26 cellular contexts compared by ENCODE assay signal in the genomic region with DNA sequence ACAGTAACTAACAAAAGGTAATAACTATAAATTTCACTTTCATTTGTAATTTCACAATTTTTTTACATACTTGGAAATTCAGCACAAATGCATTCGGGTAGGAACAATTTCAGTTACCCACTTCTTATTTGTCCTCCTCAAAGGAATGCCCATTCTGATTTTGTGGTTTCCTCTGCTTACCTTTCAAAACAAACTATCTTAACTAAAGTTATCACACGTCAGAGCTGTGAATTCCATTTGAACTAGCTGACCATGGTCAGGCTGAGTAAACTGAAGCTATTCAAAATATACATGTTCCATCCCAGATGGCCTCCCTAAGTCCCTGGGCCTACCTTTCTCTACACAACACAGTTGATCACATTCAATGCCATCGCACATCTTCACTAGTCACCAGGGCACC. TPM values are rescaled to one million over a fixed set of nuclear protein-coding genes. Genes with fewer than 3 reads are reported as not detected.
"Had no signal": no experiment of that assay in that cellular context is flagged by ENCODE, and none has a peak within 500 bp of the region (broad histone marks: within the 10 kb centered on the region; RNA-seq: fewer than 3 reads in every experiment).

No MANE protein-coding gene starts in this region.

- H3K9me3 ChIP-seq: MG63, Peyer's patch, SJCRH30, SK-N-SH had no signal

- DNase-seq: activated CD4-positive, alpha-beta T cell treated with anti-CD3 and anti-CD28 coated beads for 4 hours; activated CD8-positive, alpha-beta T cell treated with anti-CD3 and anti-CD28 coated beads for 36 hours; activated effector memory CD4-positive, alpha-beta T cell treated with Interleukin-2 at 50 U/mL for 16 hours; activated naive CD4-positive, alpha-beta T cell; activated T-cell treated with anti-CD3 and anti-CD28 coated beads, Interleukin-2, amount 50 U/mL, for 24 hours; aorta; MG63; MV-4-11; NCI-H1092 treated with DMSO at 0.1 percent for 48 hours; NCI-H1417 treated with DMSO at 0.1 percent for 48 hours; NCI-H1694; NCI-H2029; NCI-H2107; NCI-H2171 treated with DMSO at 0.1 percent for 48 hours; NCI-H226; NCI-H526 treated with DMSO at 0.1 percent for 48 hours; NCI-H82; Peyer's patch; Right ventricle myocardium superior; SJCRH30; SK-N-SH; SW 1271 had no signal

- H3K4me3 ChIP-seq: MG63, Peyer's patch, SJCRH30 had no signal

- H3K27me3 ChIP-seq: MG63, Peyer's patch, SJCRH30 had no signal

- H3K9me2 ChIP-seq: SK-N-SH had no signal

- H3K4me1 ChIP-seq: Peyer's patch, SJCRH30 had no signal

- H3K36me3 ChIP-seq: MG63, Peyer's patch had no signal

- H3K4me2 ChIP-seq: SK-N-SH had no signal

- ATAC-seq: activated CD4-positive, CD25-positive, alpha-beta regulatory T cell treated with anti-CD3 and anti-CD28 coated beads, Interleukin-2, amount 50 U/mL, for 24 hours; activated CD8-positive, alpha-beta T cell treated with anti-CD3 and anti-CD28 coated beads for 36 hours had no signal

- H3K27ac ChIP-seq: Peyer's patch, RWPE1, SJCRH30 had no signal

RNA-seq across cellular contexts. Expression of a gene that starts 58.1 kb away (rescaled TPM):
- total RNA-seq: activated CD8-positive, alpha-beta T cell treated with anti-CD3 and anti-CD28 coated beads for 36 hours; activated T-helper 1 cell treated with anti-CD3 and anti-CD28 coated beads, Interleukin-12 subunit alpha, Interleukin-12 subunit beta, Interleukin-2, Interleukin-4 antibody, amounts not matched to agents 30 ng/mL and 10 ng/mL and 1 ng/mL, durations not matched to agents 14 hours and 24 hours and 36 hours; aorta; NCI-H460; Peyer's patch; Right ventricle myocardium superior; SJCRH30 had no signal
